ENCODE assay signal across 17 cellular contexts in the genomic region with DNA sequence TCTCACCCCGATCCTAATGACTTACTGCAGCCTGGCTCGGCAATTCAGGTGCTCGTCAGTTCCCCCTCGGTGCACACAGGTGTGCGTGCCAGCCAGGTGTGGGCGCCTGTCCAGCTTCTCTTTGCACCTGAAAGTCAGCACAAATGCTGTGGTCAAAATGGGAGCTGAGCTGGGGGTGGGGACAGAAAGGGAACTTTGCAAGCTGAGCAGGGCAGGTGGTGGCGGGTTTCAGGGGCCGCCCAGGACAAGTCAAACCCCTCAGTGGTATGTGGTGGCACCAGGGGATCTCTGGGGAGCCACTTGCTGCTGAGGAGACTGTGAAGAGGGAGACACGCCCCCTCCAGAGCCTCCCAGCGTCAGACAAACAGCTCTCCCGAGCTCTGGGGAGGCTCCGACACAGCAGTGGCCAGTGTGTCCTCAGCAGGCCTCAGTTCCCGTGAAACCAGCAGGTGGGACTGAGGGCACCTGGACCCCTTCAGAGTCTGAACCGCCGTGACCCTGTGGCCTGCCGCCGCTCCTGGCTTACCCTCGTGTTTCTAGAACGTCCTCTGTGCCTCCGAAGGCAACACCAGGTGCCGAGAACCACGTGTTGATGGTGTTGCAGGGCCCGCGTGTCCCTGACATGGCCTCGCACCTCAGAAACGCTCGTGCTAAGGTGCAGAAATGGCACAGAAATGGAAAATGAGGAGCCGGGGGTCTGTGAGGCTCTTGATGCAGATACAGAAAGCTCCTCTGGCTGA.
DNase-seq lines count a peak whose midpoint lies in the region; ATAC-seq, FAIRE-seq and TF ChIP-seq lines count a peak whose summit lies in the region.
"Had no signal": no experiment of that assay in that cellular context is flagged by ENCODE, and none has a peak within 500 bp of the region (broad histone marks: within the 10 kb centered on the region; RNA-seq: fewer than 3 reads in every experiment).

No MANE protein-coding gene starts in this region.

- CTCF ChIA-PET in activated CD8-positive, alpha-beta T cell treated with anti-CD3 and anti-CD28 coated beads, Interleukin-2, amount 10 ng/mL, durations not matched to agents 7 days and 5 days (lab: Charles Lee) = interaction anchor here (0.8 kb wide), 1 partner anchor 16 kb away, joined by 3 read pairs; no protein-coding TSS in a partner anchor
- CTCF ChIA-PET in activated CD8-positive, alpha-beta T cell treated with anti-CD3 and anti-CD28 coated beads for 36 hours (lab: Charles Lee) = no interaction called here
- CTCF ChIA-PET in GM12878 (lab: Yijun Ruan, JAX) = no interaction called here

- no peaks in the 10 kb centered on the region for H3K36me3 ChIP-seq in GM12878 (ENCODE audit: control insufficient read depth in 2 of 2, insufficient read depth in 2 of 2, low read length in 1 of 2)
- H3K36me3 ChIP-seq in thyroid gland = no peaks in the 10 kb centered on the region
- H3K36me3 ChIP-seq: HAP-1, spleen, tibial artery had no signal

- no peaks in the 10 kb centered on the region for H3K4me1 ChIP-seq in GM12878 (ENCODE audit: control insufficient read depth, insufficient read depth, low read length)
- peaks cover 13 to 24% of the 10 kb centered on the region in 2 donors for H3K4me1 ChIP-seq in thyroid gland
- H3K4me1 ChIP-seq: A549, spleen had no signal

- H3K27ac ChIP-seq in GM12878 (ENCODE audit: control insufficient read depth, insufficient read depth) = no peak overlapping the region
- no peak overlapping the region for H3K27ac ChIP-seq in thyroid gland
- H3K27ac ChIP-seq: A549, esophagus squamous epithelium, spleen, tibial artery had no signal

- SMC1A ChIA-PET in GM12878 (lab: Charles Lee; ENCODE audit: uncharacterized antibody, unreplicated experiment) = interaction anchor here (1.1 kb wide), 1 partner anchor 35 kb away, joined by 3 read pairs; no protein-coding TSS in a partner anchor

- RAD21 ChIA-PET in GM12878 (lab: Charles Lee; ENCODE audit: unreplicated experiment) = no interaction called here

- no peaks in the 10 kb centered on the region for H3K9me3 Mint-ChIP-seq in activated CD8-positive, alpha-beta T cell treated with anti-CD3 and anti-CD28 coated beads, Interleukin-2, amount 10 ng/mL, durations not matched to agents 7 days and 5 days (ENCODE audit: insufficient read depth)
- H3K9me3 Mint-ChIP-seq in activated CD8-positive, alpha-beta T cell treated with anti-CD3 and anti-CD28 coated beads for 36 hours = no peaks in the 10 kb centered on the region
- H3K9me3 Mint-ChIP-seq: activated naive CD8-positive, alpha-beta T cell treated with anti-CD3 and anti-CD28 coated beads, Interleukin-2, amount 50 U/mL, for 24 hours had no signal

- no peak overlapping the region for H3K4me3 ChIP-seq in GM12878
- no peak overlapping the region for H3K4me3 ChIP-seq in thyroid gland (replicated peaks in 1 of 3)
- H3K4me3 ChIP-seq: A549, esophagus squamous epithelium, HAP-1, spleen, tibial artery had no signal

- peaks cover 11% of the 10 kb centered on the region for H3K27me3 Mint-ChIP-seq in activated CD8-positive, alpha-beta T cell treated with anti-CD3 and anti-CD28 coated beads, Interleukin-2, amount 10 ng/mL, durations not matched to agents 7 days and 5 days (ENCODE audit: low read depth)
- no peaks in the 10 kb centered on the region for H3K27me3 Mint-ChIP-seq in activated CD8-positive, alpha-beta T cell treated with anti-CD3 and anti-CD28 coated beads for 36 hours
- H3K27me3 Mint-ChIP-seq: activated naive CD8-positive, alpha-beta T cell treated with anti-CD3 and anti-CD28 coated beads, Interleukin-2, amount 50 U/mL, for 24 hours had no signal

- no peaks in the 10 kb centered on the region for H3K36me3 Mint-ChIP-seq in activated CD8-positive, alpha-beta T cell treated with anti-CD3 and anti-CD28 coated beads, Interleukin-2, amount 10 ng/mL, durations not matched to agents 7 days and 5 days (ENCODE audit: low read depth)
- no peaks in the 10 kb centered on the region for H3K36me3 Mint-ChIP-seq in activated CD8-positive, alpha-beta T cell treated with anti-CD3 and anti-CD28 coated beads for 36 hours (ENCODE audit: low read depth)

- no peak overlapping the region for H3K4me2 ChIP-seq in GM12878 (ENCODE audit: control insufficient read depth, insufficient read depth)
- H3K4me2 ChIP-seq: A549 had no signal

- peak; percentile 11 for DNase-seq in activated CD8-positive, alpha-beta T cell treated with anti-CD3 and anti-CD28 coated beads, Interleukin-2, amount 10 ng/mL, durations not matched to agents 7 days and 5 days
- no peak for DNase-seq in activated CD8-positive, alpha-beta T cell treated with anti-CD3 and anti-CD28 coated beads for 36 hours
- DNase-seq in NCI-H2029 (lab: John Stamatoyannopoulos, UW) (peak; percentile 77), GM12878 (ENCODE audit: low read depth, low spot score) (peak; percentile 25), thyroid gland (peak; percentile 94 to 96), HCEC 1CT (no peak)
- DNase-seq: activated naive CD8-positive, alpha-beta T cell treated with anti-CD3 and anti-CD28 coated beads, Interleukin-2, amount 50 U/mL, for 24 hours; esophagus squamous epithelium; mammary epithelial cell; NCI-H2171 treated with DMSO at 0.1 percent for 48 hours; spleen; tibial artery had no signal

- no TSS peak for BruUV-seq in GM12878 (replicated peaks; lab: Mats Ljungman, UMichigan)

- no peak for ATAC-seq in activated CD8-positive, alpha-beta T cell treated with anti-CD3 and anti-CD28 coated beads, Interleukin-2, amount 10 ng/mL, durations not matched to agents 7 days and 5 days
- ATAC-seq in activated CD8-positive, alpha-beta T cell treated with anti-CD3 and anti-CD28 coated beads for 36 hours = no peak
- ATAC-seq in GM12878 (peak; percentile 84), GM21423 (IDR thresholded peaks at IDR 0.05; ENCODE audit: unreplicated experiment) (no peak), HG03457 (IDR thresholded peaks at IDR 0.05; ENCODE audit: unreplicated experiment) (no peak)
- ATAC-seq: A549; activated naive CD8-positive, alpha-beta T cell treated with anti-CD3 and anti-CD28 coated beads, Interleukin-2, amount 50 U/mL, for 24 hours had no signal

- TF ChIP-seq EP300 in GM12878 (IDR thresholded peaks at IDR 0.05; ENCODE audit: borderline replicate concordance in 1 of 2, control insufficient read depth in 1 of 2, low read depth in 2 of 2, low read length in 2 of 2) = no peak

- H3K79me2 ChIP-seq in GM12878 (ENCODE audit: control insufficient read depth, insufficient read depth, low read length) = no peaks in the 10 kb centered on the region

- H3K9me3 ChIP-seq in GM12878 (replicated peaks; ENCODE audit: control insufficient read depth, insufficient read depth, low read length) (no peaks in the 10 kb centered on the region), thyroid gland (no peaks in the 10 kb centered on the region)
- H3K9me3 ChIP-seq: A549, esophagus squamous epithelium, HAP-1, spleen, tibial artery had no signal

- no peak for FAIRE-seq in GM12878 (lab: Jason Lieb, UNC)
- FAIRE-seq: A549, GM19239 had no signal

- no peak overlapping the region for H3K4me3 Mint-ChIP-seq in activated CD8-positive, alpha-beta T cell treated with anti-CD3 and anti-CD28 coated beads, Interleukin-2, amount 10 ng/mL, durations not matched to agents 7 days and 5 days
- H3K4me3 Mint-ChIP-seq in activated CD8-positive, alpha-beta T cell treated with anti-CD3 and anti-CD28 coated beads for 36 hours = no peak overlapping the region
- H3K4me3 Mint-ChIP-seq: activated naive CD8-positive, alpha-beta T cell treated with anti-CD3 and anti-CD28 coated beads, Interleukin-2, amount 50 U/mL, for 24 hours had no signal

- TF ChIP-seq CTCF in activated CD8-positive, alpha-beta T cell treated with anti-CD3 and anti-CD28 coated beads for 36 hours (IDR thresholded peaks at IDR 0.05) = no peak
- no peak for TF ChIP-seq CTCF in GM12878 (IDR thresholded peaks at IDR 0.05 in 2 of 3, conservative IDR thresholded peaks at IDR 0.05 in 1 of 3; ENCODE audit: control insufficient read depth in 2 of 3, extremely low read depth in 1 of 3, insufficient read depth in 1 of 3, low read depth in 3 of 3, low read length in 3 of 3)
- no peak for TF ChIP-seq CTCF in thyroid gland (IDR thresholded peaks at IDR 0.05)

- no peak overlapping the region for H2AFZ ChIP-seq in GM12878 (ENCODE audit: control insufficient read depth, low read depth, low read length)

- WGBS in GM12878 (ENCODE audit: insufficient coverage, insufficient replicate concordance, low lambda C conversion rate, missing lambda C conversion rate) = 24% methylated on average over 28 of the region's 28 CpGs
- WGBS in thyroid gland, 2 donors = 66 to 74% methylated on average over 23 to 28 of the region's 28 CpGs

- TF ChIP-seq RAD21 in GM12878 (IDR thresholded peaks at IDR 0.05; ENCODE audit: insufficient read depth, low read depth, low read length) = no peak

- intact Hi-C loops in activated CD8-positive, alpha-beta T cell treated with anti-CD3 and anti-CD28 coated beads for 36 hours (cut with micrococcal nuclease) = no loop called here
- intact Hi-C loops in GM12878 (cut with micrococcal nuclease; ENCODE audit: unreplicated experiment) (no loop called here), thyroid gland (cut with DNase I) (no loop called here)

- H3K27me3 ChIP-seq in GM12878 (replicated peaks in 1 of 2; ENCODE audit: control insufficient read depth in 2 of 2, insufficient read depth in 2 of 2, low read length in 1 of 2) (no peaks in the 10 kb centered on the region), thyroid gland (no peaks in the 10 kb centered on the region)
- H3K27me3 ChIP-seq: tibial artery had no signal

- no peaks in the 10 kb centered on the region; the same call in 1 of the 2 replicates for H4K20me1 ChIP-seq in GM12878 (ENCODE audit: control insufficient read depth, insufficient read depth)

- POLR2A ChIA-PET in activated CD8-positive, alpha-beta T cell treated with anti-CD3 and anti-CD28 coated beads, Interleukin-2, amount 10 ng/mL, durations not matched to agents 7 days and 5 days (lab: Charles Lee) = no interaction called here
- POLR2A ChIA-PET in activated CD8-positive, alpha-beta T cell treated with anti-CD3 and anti-CD28 coated beads for 36 hours (lab: Charles Lee) = no interaction called here
- POLR2A ChIA-PET in GM12878 (lab: Charles Lee) = no interaction called here

- TF ChIP-seq POLR2A in GM12878 (IDR thresholded peaks at IDR 0.05; ENCODE audit: low read depth, low read length) (no peak), thyroid gland (IDR thresholded peaks at IDR 0.05) (no peak)

- in situ Hi-C loops in GM12878 (cut with MboI) = no loop called here

- H3K9ac ChIP-seq in GM12878 (ENCODE audit: control insufficient read depth, insufficient read depth, low read length) = no peak overlapping the region

- no peak overlapping the region for H3K27ac Mint-ChIP-seq in activated CD8-positive, alpha-beta T cell treated with anti-CD3 and anti-CD28 coated beads, Interleukin-2, amount 10 ng/mL, durations not matched to agents 7 days and 5 days
- no peak overlapping the region for H3K27ac Mint-ChIP-seq in activated CD8-positive, alpha-beta T cell treated with anti-CD3 and anti-CD28 coated beads for 36 hours
- H3K27ac Mint-ChIP-seq: activated naive CD8-positive, alpha-beta T cell treated with anti-CD3 and anti-CD28 coated beads, Interleukin-2, amount 50 U/mL, for 24 hours had no signal

- peaks cover 15% of the 10 kb centered on the region for H3K4me1 Mint-ChIP-seq in activated CD8-positive, alpha-beta T cell treated with anti-CD3 and anti-CD28 coated beads, Interleukin-2, amount 10 ng/mL, durations not matched to agents 7 days and 5 days (ENCODE audit: low read depth)
- peaks cover 3% of the 10 kb centered on the region for H3K4me1 Mint-ChIP-seq in activated CD8-positive, alpha-beta T cell treated with anti-CD3 and anti-CD28 coated beads for 36 hours (ENCODE audit: low read depth)
- H3K4me1 Mint-ChIP-seq: activated naive CD8-positive, alpha-beta T cell treated with anti-CD3 and anti-CD28 coated beads, Interleukin-2, amount 50 U/mL, for 24 hours had no signal

Comparison
In these comparisons a context has a peak if more than half of its experiments do, and no peak if none do; other contexts are left out.
1. DNase-seq: peak in activated CD8-positive, alpha-beta T cell treated with anti-CD3 and anti-CD28 coated beads, Interleukin-2, amount 10 ng/mL, durations not matched to agents 7 days and 5 days (single experiment), NCI-H2029 (single experiment), GM12878 (single experiment) and thyroid gland (2 of 2); none in activated CD8-positive, alpha-beta T cell treated with anti-CD3 and anti-CD28 coated beads for 36 hours (single experiment) and HCEC 1CT (single experiment).